ENCODE assay signal across 8 cellular contexts in the genomic region with DNA sequence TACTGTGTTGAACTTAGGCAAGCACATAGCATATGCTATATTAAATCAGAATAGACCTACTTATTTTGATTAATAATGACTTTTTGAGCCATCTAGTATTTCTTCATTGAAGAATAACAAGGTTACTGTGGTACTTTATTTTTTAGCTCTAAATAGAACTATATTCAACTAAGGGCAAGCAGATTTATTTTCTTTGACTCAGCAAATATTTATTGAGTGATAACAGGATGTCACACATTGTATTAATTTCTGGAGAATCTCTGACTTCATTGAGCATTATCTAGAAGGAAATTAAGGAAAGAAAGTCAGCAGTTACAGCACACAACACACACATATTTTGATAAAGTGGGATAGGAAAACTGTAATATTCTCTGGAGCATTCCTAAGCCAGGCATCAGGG.
"Had no signal": no experiment of that assay in that cellular context is flagged by ENCODE, and none has a peak within 500 bp of the region (broad histone marks: within the 10 kb centered on the region; RNA-seq: fewer than 3 reads in every experiment).

No MANE protein-coding gene starts in this region.

- H3K4me3 Mint-ChIP-seq: GM23338, H9 had no signal

- ATAC-seq: GM23338 had no signal

- H3K4me3 ChIP-seq: GM23338 had no signal

- H3K27ac ChIP-seq: KMS-11 had no signal

- H3K4me1 Mint-ChIP-seq: GM23338, H9 had no signal

- DNase-seq: H9, HCEC 1CT, KBM-7 had no signal

- H3K4me2 ChIP-seq: GM23338, KMS-11 had no signal

- FAIRE-seq: H1, H54, HTR-8/SVneo had no signal

- H3K9ac ChIP-seq: KMS-11 had no signal

- H3K9me3 Mint-ChIP-seq: GM23338, H9 had no signal

- H3K27ac Mint-ChIP-seq: GM23338, H9 had no signal

- H2AFZ ChIP-seq: GM23338 had no signal
